ENCODE assay signal across 1 cellular context in genomic region chr4:7094931-7095330, GRCh38.
TF ChIP-seq lines count a peak whose summit lies in the region.

No MANE protein-coding gene starts in this region.

TF ChIP-seq in IMR-90, 13 proteins besides CTCF, POLR2A, EP300 and RAD21 (continued from another document):
- no peak for TF ChIP-seq ELK1 (IDR thresholded peaks at IDR 0.05; ENCODE audit: borderline replicate concordance, low read depth, low read length)
- TF ChIP-seq BHLHE40 (IDR thresholded peaks at IDR 0.05; ENCODE audit: low read depth, low read length): no peak
- TF ChIP-seq USF2 (IDR thresholded peaks at IDR 0.05; ENCODE audit: low read depth, low read length): no peak
- TF ChIP-seq NFE2L2 (IDR thresholded peaks at IDR 0.05; ENCODE audit: low read depth, low read length): no peak
- TF ChIP-seq MXI1 (IDR thresholded peaks at IDR 0.05; ENCODE audit: borderline replicate concordance, low read depth, low read length): no peak
- no peak for TF ChIP-seq MAFK (IDR thresholded peaks at IDR 0.05; ENCODE audit: low read depth, low read length)
